In the genomic region with DNA sequence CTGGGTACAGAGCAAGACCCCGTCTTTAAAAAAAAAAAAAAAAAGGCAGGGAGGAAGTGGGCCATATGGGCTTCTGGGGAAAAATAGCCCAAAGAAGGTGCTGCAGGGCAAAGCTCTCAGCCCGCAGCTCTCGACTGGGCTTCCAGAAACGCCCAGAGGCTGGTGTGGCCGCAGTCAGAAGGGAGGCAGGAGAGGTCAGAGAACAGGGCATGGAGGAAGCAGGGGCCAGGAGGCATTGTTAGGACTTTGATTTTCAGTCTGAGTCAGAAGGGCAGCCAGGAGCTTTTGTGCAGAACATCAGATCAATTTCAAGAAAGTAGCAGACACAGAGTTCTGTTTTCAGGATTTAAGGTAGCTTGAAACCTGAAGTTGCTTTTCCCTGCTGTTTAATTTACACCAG, we compare ENCODE assay signal across 20 cellular contexts. TPM values are rescaled to one million over a fixed set of nuclear protein-coding genes. Genes with fewer than 3 reads are reported as not detected.
DNase-seq lines count a peak whose midpoint lies in the region; FAIRE-seq and TF ChIP-seq lines count a peak whose summit lies in the region.
"Had no signal": no experiment of that assay in that cellular context is flagged by ENCODE, and none has a peak within 500 bp of the region (broad histone marks: within the 10 kb centered on the region; RNA-seq: fewer than 3 reads in every experiment).

No MANE protein-coding gene starts in this region.

- H3K4me2 ChIP-seq in fibroblast of lung (ENCODE audit: extremely low read depth, insufficient read depth, low read length) (no peak overlapping the region), trophoblast cell (ENCODE audit: low read length) (no peak overlapping the region)

- intact Hi-C loops in esophagus squamous epithelium (cut with DNase I): no loop called here

- H3K27ac ChIP-seq in fibroblast of lung (ENCODE audit: insufficient read depth, low read length) (no peak overlapping the region), trophoblast cell (ENCODE audit: low read depth, low read length) (no peak overlapping the region), esophagus squamous epithelium (peak overlapping the region in 2 of 4 donors; percentile 24 to 54)
- H3K27ac ChIP-seq: brain microvascular endothelial cell, C4-2B, foreskin keratinocyte, psoas muscle had no signal

- H3K79me1 ChIP-seq in trophoblast cell (ENCODE audit: low read length): no peaks in the 10 kb centered on the region

- H3K4ac ChIP-seq in trophoblast cell (ENCODE audit: low read depth, low read length): no peak overlapping the region

- peak; percentile 26 for DNase-seq in H7
- peak; percentile 20 for DNase-seq in RCC 7860 (ENCODE audit: low spot score)
- no peak for DNase-seq in fibroblast of lung (ENCODE audit: low read depth in 2 of 2)
- DNase-seq in trophoblast cell: peak; percentile 85 to 87
- no peak for DNase-seq in NCI-H2227 treated with DMSO at 0.1 percent for 48 hours (lab: John Stamatoyannopoulos, UW)
- DNase-seq in dedifferentiated amniotic fluid mesenchymal stem cell (ENCODE audit: extremely low spot score): no peak
- no peak for DNase-seq in esophagus squamous epithelium (lab: John Stamatoyannopoulos, UW)
- no peak for DNase-seq in NCI-H1417 treated with DMSO at 0.1 percent for 48 hours (lab: John Stamatoyannopoulos, UW)
- DNase-seq: activated CD4-positive, CD25-positive, alpha-beta regulatory T cell treated with anti-CD3 and anti-CD28 coated beads, Interleukin-2, amount 50 U/mL, for 72 hours; activated naive CD4-positive, alpha-beta T cell treated with anti-CD3 and anti-CD28 coated beads, Interleukin-2, amount 50 U/mL, for 16 hours; brain microvascular endothelial cell; DND-41; effector memory CD4-positive, alpha-beta T cell; foreskin keratinocyte; NCI-H1092; NCI-H226; OCI-M1; psoas muscle; T-helper 1 cell had no signal

- no peak overlapping the region for H4K8ac ChIP-seq in trophoblast cell (ENCODE audit: low read depth, low read length)

- TF ChIP-seq CTCF in fibroblast of lung (conservative IDR thresholded peaks at IDR 0.05 in 1 of 2, IDR thresholded peaks at IDR 0.05 in 1 of 2; ENCODE audit: low read depth in 1 of 2, low read length in 2 of 2) (no peak), esophagus squamous epithelium (IDR thresholded peaks at IDR 0.05) (no peak)

- no CpG with 5 or more reads among the region's 5 CpGs for WGBS in trophoblast cell (ENCODE audit: extremely low coverage, insufficient coverage, insufficient read length)
- 38 to 66% methylated on average over 5 of the region's 5 CpGs for WGBS in esophagus squamous epithelium, 2 donors

- H4K91ac ChIP-seq in trophoblast cell (ENCODE audit: low read depth, low read length): no peak overlapping the region

- H2BK12ac ChIP-seq in trophoblast cell (ENCODE audit: low read length): no peak overlapping the region

- no peak overlapping the region for H3K23ac ChIP-seq in trophoblast cell (ENCODE audit: low read length)

- no peaks in the 10 kb centered on the region for H3K79me2 ChIP-seq in fibroblast of lung (ENCODE audit: control insufficient read depth, insufficient read depth, low read length)
- H3K79me2 ChIP-seq in trophoblast cell (ENCODE audit: control insufficient read depth, insufficient read depth, low read length, poor library complexity): no peaks in the 10 kb centered on the region

- TF ChIP-seq POLR2A in esophagus squamous epithelium (IDR thresholded peaks at IDR 0.05): no peak

- H3K4me1 ChIP-seq in fibroblast of lung (ENCODE audit: control insufficient read depth, extremely low read depth, insufficient read depth, low read length): peaks cover 5% of the 10 kb centered on the region
- H3K4me1 ChIP-seq in trophoblast cell (ENCODE audit: control insufficient read depth in 1 of 2, insufficient read depth in 2 of 2, low read length in 2 of 2): peaks cover 0 to 2% of the 10 kb centered on the region in 2 experiments
- peaks cover 0 to 5% (median 0%) of the 10 kb centered on the region in 3 donors for H3K4me1 ChIP-seq in esophagus squamous epithelium
- H3K4me1 ChIP-seq: psoas muscle had no signal

- no peak overlapping the region for H2BK120ac ChIP-seq in trophoblast cell (ENCODE audit: insufficient read depth, low read length, poor library complexity)

- H2BK5ac ChIP-seq in trophoblast cell (ENCODE audit: low read depth, low read length, poor library complexity): no peak overlapping the region

- H2AFZ ChIP-seq in fibroblast of lung (ENCODE audit: low read length) (peak overlapping the region; percentile 26), trophoblast cell (ENCODE audit: insufficient read depth, low read length, poor library complexity) (no peak overlapping the region)

- no peak overlapping the region for H2AK5ac ChIP-seq in trophoblast cell (ENCODE audit: low read length)

- FAIRE-seq in RCC 7860 (lab: Jason Lieb, UNC): no peak

- no peaks in the 10 kb centered on the region for H4K20me1 ChIP-seq in fibroblast of lung (ENCODE audit: control insufficient read depth, extremely low read depth, insufficient read depth, low read length)

- no peaks in the 10 kb centered on the region for H3K36me3 ChIP-seq in H7 (replicated peaks; ENCODE audit: control insufficient read depth, insufficient read depth, low read length)
- no peaks in the 10 kb centered on the region for H3K36me3 ChIP-seq in fibroblast of lung (ENCODE audit: control insufficient read depth, insufficient read depth, low read length)
- no peaks in the 10 kb centered on the region for H3K36me3 ChIP-seq in trophoblast cell (ENCODE audit: control insufficient read depth in 1 of 2, insufficient read depth in 2 of 2, low read length in 2 of 2)
- H3K36me3 ChIP-seq in esophagus squamous epithelium: no peaks in the 10 kb centered on the region
- H3K36me3 ChIP-seq: brain microvascular endothelial cell had no signal

- H3K27me3 ChIP-seq in H7 (ENCODE audit: control insufficient read depth, insufficient read depth, low read length): no peaks in the 10 kb centered on the region
- no peaks in the 10 kb centered on the region for H3K27me3 ChIP-seq in fibroblast of lung (ENCODE audit: control insufficient read depth, insufficient read depth, low read length)
- no peaks in the 10 kb centered on the region for H3K27me3 ChIP-seq in trophoblast cell (ENCODE audit: insufficient read depth, low read length)
- no peaks in the 10 kb centered on the region for H3K27me3 ChIP-seq in esophagus squamous epithelium
- H3K27me3 ChIP-seq: brain microvascular endothelial cell had no signal

- no peak overlapping the region for H3K18ac ChIP-seq in trophoblast cell (ENCODE audit: low read length)

- H4K12ac ChIP-seq in trophoblast cell (ENCODE audit: low read depth, low read length): no peak overlapping the region

- H3K4me3 ChIP-seq in H7 (ENCODE audit: insufficient read depth, low read depth, low read length): no peak overlapping the region
- H3K4me3 ChIP-seq in fibroblast of lung (replicated peaks in 1 of 4; ENCODE audit: control extremely low read depth in 1 of 4, insufficient read depth in 1 of 4, low read depth in 3 of 4, low read length in 4 of 4): no peak overlapping the region
- no peak overlapping the region for H3K4me3 ChIP-seq in trophoblast cell (ENCODE audit: low read depth, low read length)
- no peak overlapping the region for H3K4me3 ChIP-seq in esophagus squamous epithelium
- H3K4me3 ChIP-seq: psoas muscle had no signal

- H3K9ac ChIP-seq in fibroblast of lung (ENCODE audit: insufficient read depth, low read length) (no peak overlapping the region), trophoblast cell (ENCODE audit: low read length) (no peak overlapping the region)

- H3K9me3 ChIP-seq in fibroblast of lung (ENCODE audit: control insufficient read depth, insufficient read depth, low read depth, low read length) (no peaks in the 10 kb centered on the region), trophoblast cell (ENCODE audit: insufficient read depth, low read depth, low read length) (no peaks in the 10 kb centered on the region), esophagus squamous epithelium (no peaks in the 10 kb centered on the region)
- H3K9me3 ChIP-seq: psoas muscle had no signal

- H3K14ac ChIP-seq in trophoblast cell (ENCODE audit: low read length): no peak overlapping the region

RNA-seq across cellular contexts. Expression of a gene that starts 35.3 kb away (rescaled TPM):
- total RNA-seq in H7 (2014; rRNA removed; shearing (Covaris generic)): 14.0 and 14.3 TPM in 2 replicates
- total RNA-seq in fibroblast of lung: 24.4 and 39.1 TPM in 2 replicates
- polyA plus RNA-seq in fibroblast of lung: 38.6 and 73.3 TPM in 2 replicates
- polyA plus RNA-seq in fibroblast of lung (2012): 26.6 and 66.0 TPM in 2 replicates
- 44.2 and 57.2 TPM in 2 replicates for polyA minus RNA-seq in fibroblast of lung (ENCODE audit: low replicate concordance)
- 35.4 and 38.4 TPM in 2 replicates for polyA plus RNA-seq in trophoblast cell (2013)
- 10 to 100 TPM; 11.5 to 27.7 (median 12.7) TPM for total RNA-seq in esophagus squamous epithelium

RNA-seq across cellular contexts. Expression of a gene that starts 41.0 kb away (rescaled TPM):
- total RNA-seq in H7 (2014; rRNA removed; shearing (Covaris generic)): 30.1 and 38.5 TPM in 2 replicates
- total RNA-seq in fibroblast of lung (19.8 and 20.1 TPM in 2 replicates), esophagus squamous epithelium (10 to 100 TPM; 10.6 to 21.2 (median 14.2) TPM)
- 15.5 and 22.5 TPM in 2 replicates for polyA plus RNA-seq in fibroblast of lung
- 12.4 and 15.3 TPM in 2 replicates for polyA plus RNA-seq in fibroblast of lung (2012)
- polyA minus RNA-seq in fibroblast of lung (ENCODE audit: low replicate concordance): 4.8 and 8.0 TPM in 2 replicates
- 19.5 and 19.8 TPM in 2 replicates for polyA plus RNA-seq in trophoblast cell (2013)

Comparison
In these comparisons a context has a peak if more than half of its experiments do, and no peak if none do; other contexts are left out.
1. DNase-seq: peak in H7 (single experiment), RCC 7860 (single experiment) and trophoblast cell (2 of 2); none in fibroblast of lung (0 of 2), NCI-H2227 treated with DMSO at 0.1 percent for 48 hours (single experiment), dedifferentiated amniotic fluid mesenchymal stem cell (single experiment), esophagus squamous epithelium (single experiment) and NCI-H1417 treated with DMSO at 0.1 percent for 48 hours (single experiment).